Comparison of ENCODE assay signal across 8 cellular contexts in the genomic region with DNA sequence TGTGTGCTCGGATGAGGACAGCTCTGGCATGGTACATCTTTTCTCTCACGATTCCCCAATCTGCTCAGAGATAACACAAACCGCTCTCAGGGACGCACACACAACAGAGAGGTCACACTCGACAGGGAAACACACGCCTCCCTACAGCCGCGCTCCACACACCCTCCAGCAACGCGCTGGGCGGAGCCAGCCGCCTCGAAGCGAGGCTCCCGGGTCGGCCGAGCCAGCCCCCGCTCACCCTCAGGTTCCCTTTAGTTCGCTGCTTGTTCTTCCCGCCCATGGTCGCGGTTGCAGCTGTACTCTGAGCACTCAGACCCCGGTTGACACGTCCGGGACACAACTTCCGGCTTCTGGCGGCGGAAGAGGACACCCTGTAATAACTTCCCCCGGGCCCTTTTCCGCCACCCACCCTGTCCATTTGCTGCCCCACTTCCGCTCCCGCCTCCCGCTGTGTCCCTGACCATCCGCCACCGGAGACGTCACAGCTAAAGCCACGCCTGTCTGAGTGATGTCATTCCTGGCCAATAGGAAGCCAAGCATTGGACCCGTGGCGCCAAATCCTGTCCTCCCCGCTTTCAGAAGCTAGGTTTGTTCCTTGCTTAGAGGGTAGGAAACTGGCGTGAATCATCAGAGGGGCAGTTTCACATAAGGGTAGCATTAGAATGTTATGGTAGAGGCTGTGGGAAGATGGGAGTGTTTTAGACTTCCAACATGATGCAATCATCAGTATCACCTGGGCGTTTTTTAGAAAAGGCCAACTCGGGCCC. TPM values are rescaled to one million over a fixed set of nuclear protein-coding genes. Genes with fewer than 3 reads are reported as not detected.
DNase-seq lines count a peak whose midpoint lies in the region; ATAC-seq and TF ChIP-seq lines count a peak whose summit lies in the region.

Gene LTN1 (minus strand): TSS at position 352 of the 767 bp plus-strand sequence. CDS start 72 bp downstream, at position 280.

- H3K9ac ChIP-seq in DND-41 (ENCODE audit: low read depth, low read length): peak within 1 kb of the TSS; percentile 64
- peak within 1 kb of the TSS; percentile 89 for H3K9ac ChIP-seq in GM23248
- peak within 1 kb of the TSS; percentile 89 for H3K9ac ChIP-seq in fibroblast of lung (ENCODE audit: insufficient read depth, low read length)

- H3K9me3 Mint-ChIP-seq in activated T-helper 1 cell treated with anti-CD3 and anti-CD28 coated beads, Interleukin-12 subunit alpha, Interleukin-12 subunit beta, Interleukin-2, Interleukin-4 antibody, amounts not matched to agents 30 ng/mL and 10 ng/mL and 1 ng/mL, durations not matched to agents 14 hours and 24 hours and 36 hours: no peaks in the 10 kb centered on the region
- H3K9me3 Mint-ChIP-seq in naive thymus-derived CD4-positive, alpha-beta T cell: no peaks in the 10 kb centered on the region
- no peaks in the 10 kb centered on the region for H3K9me3 Mint-ChIP-seq in stimulated activated naive B cell treated with anti-CD40 and anti-IgM and Interleukin-4, amounts not matched to agents 10 μg/mL and 1 μg/mL and 100 μg/mL, for 72 hours

- in situ Hi-C loops in GM23248 (cut with MboI): no loop called here

- H3K27ac ChIP-seq in DND-41 (ENCODE audit: low read length) (peak within 1 kb of the TSS; percentile 83), GM23248 (peak within 1 kb of the TSS; percentile 90), fibroblast of lung (ENCODE audit: insufficient read depth, low read length) (peak within 1 kb of the TSS; percentile 87)
- peak within 1 kb of the TSS; percentile 87 for H3K27ac ChIP-seq in naive thymus-derived CD4-positive, alpha-beta T cell (ENCODE audit: low read depth, low read length)

- H3K27me3 ChIP-seq in DND-41 (ENCODE audit: insufficient read depth, low read length, poor library complexity): no peaks in the 10 kb centered on the region
- no peaks in the 10 kb centered on the region for H3K27me3 ChIP-seq in GM23248 (replicated peaks; ENCODE audit: insufficient read depth)
- H3K27me3 ChIP-seq in fibroblast of lung (ENCODE audit: control insufficient read depth, insufficient read depth, low read length): no peaks in the 10 kb centered on the region
- H3K27me3 ChIP-seq in naive thymus-derived CD4-positive, alpha-beta T cell (ENCODE audit: control insufficient read depth in 2 of 2, insufficient read depth in 2 of 2, low read length in 2 of 2): no peaks in the 10 kb centered on the region

- H2AFZ ChIP-seq in DND-41 (ENCODE audit: low read depth, low read length) (peak within 1 kb of the TSS; percentile 84), GM23248 (peak within 1 kb of the TSS; percentile 94), fibroblast of lung (ENCODE audit: low read length) (peak within 1 kb of the TSS; percentile 94)

- peaks cover 35% of the 10 kb centered on the region for H3K4me1 ChIP-seq in DND-41 (ENCODE audit: insufficient read depth, low read length)
- peaks cover 28% of the 10 kb centered on the region for H3K4me1 ChIP-seq in GM23248 (ENCODE audit: insufficient read depth)
- no peaks in the 10 kb centered on the region for H3K4me1 ChIP-seq in fibroblast of lung (ENCODE audit: control insufficient read depth, extremely low read depth, insufficient read depth, low read length)
- peaks cover 11 to 23% of the 10 kb centered on the region in 2 donors for H3K4me1 ChIP-seq in naive thymus-derived CD4-positive, alpha-beta T cell (ENCODE audit: control insufficient read depth in 2 of 2, insufficient read depth in 2 of 2, low read length in 2 of 2)

- H3K36me3 Mint-ChIP-seq in activated T-helper 1 cell treated with anti-CD3 and anti-CD28 coated beads, Interleukin-12 subunit alpha, Interleukin-12 subunit beta, Interleukin-2, Interleukin-4 antibody, amounts not matched to agents 30 ng/mL and 10 ng/mL and 1 ng/mL, durations not matched to agents 14 hours and 24 hours and 36 hours (ENCODE audit: low read depth): peaks cover 4% of the 10 kb centered on the region
- peaks cover 0 to 9% (median 5%) of the 10 kb centered on the region in 5 donors for H3K36me3 Mint-ChIP-seq in naive thymus-derived CD4-positive, alpha-beta T cell
- peaks cover 8 to 13% of the 10 kb centered on the region in 2 donors for H3K36me3 Mint-ChIP-seq in stimulated activated naive B cell treated with anti-CD40 and anti-IgM and Interleukin-4, amounts not matched to agents 10 μg/mL and 1 μg/mL and 100 μg/mL, for 72 hours

- H3K36me3 ChIP-seq in DND-41 (ENCODE audit: insufficient read depth, low read length) (peaks cover 6% of the 10 kb centered on the region; the same call in 1 of the 2 replicates), GM23248 (ENCODE audit: low read depth) (no peaks in the 10 kb centered on the region), fibroblast of lung (ENCODE audit: control insufficient read depth, insufficient read depth, low read length) (no peaks in the 10 kb centered on the region)
- H3K36me3 ChIP-seq in naive thymus-derived CD4-positive, alpha-beta T cell (ENCODE audit: control insufficient read depth in 2 of 3, insufficient read depth in 3 of 3, low read length in 3 of 3): peaks cover 0 to 6% (median 0%) of the 10 kb centered on the region in 3 experiments

- CTCF ChIA-PET in naive thymus-derived CD4-positive, alpha-beta T cell (lab: Charles Lee): no interaction called here

- H3K4me1 Mint-ChIP-seq in activated T-helper 1 cell treated with anti-CD3 and anti-CD28 coated beads, Interleukin-12 subunit alpha, Interleukin-12 subunit beta, Interleukin-2, Interleukin-4 antibody, amounts not matched to agents 30 ng/mL and 10 ng/mL and 1 ng/mL, durations not matched to agents 14 hours and 24 hours and 36 hours (ENCODE audit: low read depth): peaks cover 47% of the 10 kb centered on the region
- peaks cover 26 to 58% (median 42%) of the 10 kb centered on the region in 7 donors for H3K4me1 Mint-ChIP-seq in naive thymus-derived CD4-positive, alpha-beta T cell
- H3K4me1 Mint-ChIP-seq in stimulated activated naive B cell treated with anti-CD40 and anti-IgM and Interleukin-4, amounts not matched to agents 10 μg/mL and 1 μg/mL and 100 μg/mL, for 72 hours: peaks cover 17 to 40% of the 10 kb centered on the region in 2 donors

- H3K9me2 ChIP-seq in GM23248 (ENCODE audit: insufficient read depth): no peaks in the 10 kb centered on the region

- H3K9me3 ChIP-seq in DND-41 (ENCODE audit: insufficient read depth, low read length, severe bottlenecking): no peaks in the 10 kb centered on the region
- H3K9me3 ChIP-seq in GM23248 (ENCODE audit: low read depth): no peaks in the 10 kb centered on the region
- H3K9me3 ChIP-seq in fibroblast of lung (ENCODE audit: control insufficient read depth, insufficient read depth, low read depth, low read length): no peaks in the 10 kb centered on the region
- H3K9me3 ChIP-seq in naive thymus-derived CD4-positive, alpha-beta T cell (ENCODE audit: control insufficient read depth in 2 of 3, low read length in 3 of 3): no peaks in the 10 kb centered on the region

- peak; percentile 99 for DNase-seq in DND-41
- peak; percentile 99 for DNase-seq in GM23248
- peak; percentile 98 to 99 for DNase-seq in Kasumi-1 (lab: John Stamatoyannopoulos, UW)
- DNase-seq in RPMI7951 (ENCODE audit: low read depth): peak; percentile 99
- DNase-seq in activated T-helper 1 cell treated with anti-CD3 and anti-CD28 coated beads, Interleukin-12 subunit alpha, Interleukin-12 subunit beta, Interleukin-2, Interleukin-4 antibody, amounts not matched to agents 30 ng/mL and 10 ng/mL and 1 ng/mL, durations not matched to agents 14 hours and 24 hours and 36 hours (ENCODE audit: low spot score): peak; percentile 98
- peak; percentile 99 to 100 for DNase-seq in fibroblast of lung (ENCODE audit: low read depth in 2 of 2)
- peak; percentile 91 to 99 (median 98) for DNase-seq in naive thymus-derived CD4-positive, alpha-beta T cell
- peak; percentile 99 for DNase-seq in stimulated activated naive B cell treated with anti-CD40 and anti-IgM and Interleukin-4, amounts not matched to agents 10 μg/mL and 1 μg/mL and 100 μg/mL, for 72 hours

- H3K4me3 Mint-ChIP-seq in activated T-helper 1 cell treated with anti-CD3 and anti-CD28 coated beads, Interleukin-12 subunit alpha, Interleukin-12 subunit beta, Interleukin-2, Interleukin-4 antibody, amounts not matched to agents 30 ng/mL and 10 ng/mL and 1 ng/mL, durations not matched to agents 14 hours and 24 hours and 36 hours: peak within 1 kb of the TSS; percentile 97
- peak within 1 kb of the TSS; percentile 89 to 99 (median 94) for H3K4me3 Mint-ChIP-seq in naive thymus-derived CD4-positive, alpha-beta T cell
- peak within 1 kb of the TSS; percentile 91 to 97 for H3K4me3 Mint-ChIP-seq in stimulated activated naive B cell treated with anti-CD40 and anti-IgM and Interleukin-4, amounts not matched to agents 10 μg/mL and 1 μg/mL and 100 μg/mL, for 72 hours

- H3F3A ChIP-seq in GM23248 (ENCODE audit: insufficient read depth): peaks cover 7% of the 10 kb centered on the region; the same call in 1 of the 2 replicates

- peak within 1 kb of the TSS; percentile 97 for H3K27ac Mint-ChIP-seq in activated T-helper 1 cell treated with anti-CD3 and anti-CD28 coated beads, Interleukin-12 subunit alpha, Interleukin-12 subunit beta, Interleukin-2, Interleukin-4 antibody, amounts not matched to agents 30 ng/mL and 10 ng/mL and 1 ng/mL, durations not matched to agents 14 hours and 24 hours and 36 hours
- H3K27ac Mint-ChIP-seq in naive thymus-derived CD4-positive, alpha-beta T cell: peak within 1 kb of the TSS; percentile 94 to 99 (median 98)
- H3K27ac Mint-ChIP-seq in stimulated activated naive B cell treated with anti-CD40 and anti-IgM and Interleukin-4, amounts not matched to agents 10 μg/mL and 1 μg/mL and 100 μg/mL, for 72 hours: peak within 1 kb of the TSS; percentile 96

- 2 to 3% methylated on average over 40 to 43 of the region's 43 CpGs for WGBS in GM23248 (ENCODE audit: low coverage in 1 of 2, low lambda C conversion rate in 2 of 2, missing lambda C conversion rate in 2 of 2), 2 experiments

- intact Hi-C loops in activated T-helper 1 cell treated with anti-CD3 and anti-CD28 coated beads, Interleukin-12 subunit alpha, Interleukin-12 subunit beta, Interleukin-2, Interleukin-4 antibody, amounts not matched to agents 30 ng/mL and 10 ng/mL and 1 ng/mL, durations not matched to agents 14 hours and 24 hours and 36 hours (cut with micrococcal nuclease): loop anchor here (1.0 to 2.0 kb wide), 8 partner anchors 10 to 308 kb away; partner anchors contain the start of genes CCT8 and USP16
- intact Hi-C loops in naive thymus-derived CD4-positive, alpha-beta T cell (cut with micrococcal nuclease): loop anchor here (1.0 to 10.0 kb wide), 9 partner anchors 10 to 382 kb away; partner anchors contain the start of genes BACH1 (in 2 of the 2), CCT8 (in 2 of the 2), USP16 (in 2 of the 2) and RWDD2B (in 1 of the 2)

- H3K4me2 ChIP-seq in DND-41 (ENCODE audit: insufficient read depth, low read length) (peak within 1 kb of the TSS; percentile 78), GM23248 (ENCODE audit: unreplicated experiment) (peak within 1 kb of the TSS; percentile 95), fibroblast of lung (ENCODE audit: extremely low read depth, insufficient read depth, low read length) (peak within 1 kb of the TSS; percentile 98)

- ATAC-seq in DND-41 (ENCODE audit: insufficient read depth, low read depth): peak; percentile 92
- ATAC-seq in naive thymus-derived CD4-positive, alpha-beta T cell: peak; percentile 98
- ATAC-seq in stimulated activated naive B cell treated with anti-CD40 and anti-IgM and Interleukin-4, amounts not matched to agents 10 μg/mL and 1 μg/mL and 100 μg/mL, for 72 hours (replicated peaks): peak; percentile 95

- H3K4me3 ChIP-seq in DND-41 (ENCODE audit: low read depth in 1 of 2, low read length in 2 of 2) (peak within 1 kb of the TSS; percentile 67 to 80), GM23248 (peak within 1 kb of the TSS; percentile 88), fibroblast of lung (replicated peaks in 1 of 4; ENCODE audit: control extremely low read depth in 1 of 4, insufficient read depth in 1 of 4, low read depth in 3 of 4, low read length in 4 of 4) (peak within 1 kb of the TSS; percentile 63 to 99 (median 81))
- H3K4me3 ChIP-seq in naive thymus-derived CD4-positive, alpha-beta T cell (ENCODE audit: low read length): peak within 1 kb of the TSS; percentile 86

- H4K20me1 ChIP-seq in DND-41 (ENCODE audit: insufficient read depth, low read length) (no peaks in the 10 kb centered on the region), GM23248 (ENCODE audit: insufficient read depth) (no peaks in the 10 kb centered on the region), fibroblast of lung (ENCODE audit: control insufficient read depth, extremely low read depth, insufficient read depth, low read length) (no peaks in the 10 kb centered on the region)

- POLR2A ChIA-PET in naive thymus-derived CD4-positive, alpha-beta T cell (lab: Charles Lee): interaction anchor here (0.5 to 3.6 kb wide), 18 partner anchors 8 to 457 kb away, joined by 3 to 97 read pairs (median 6); partner anchors contain the start of genes CCT8, RWDD2B and USP16

- peaks cover 49% of the 10 kb centered on the region for H3K79me2 ChIP-seq in DND-41 (ENCODE audit: insufficient read depth, low read length)
- H3K79me2 ChIP-seq in GM23248 (ENCODE audit: insufficient read depth): peaks cover 49% of the 10 kb centered on the region
- H3K79me2 ChIP-seq in fibroblast of lung (ENCODE audit: control insufficient read depth, insufficient read depth, low read length): peaks cover 36% of the 10 kb centered on the region

- TF ChIP-seq CTCF in DND-41 (IDR thresholded peaks at IDR 0.05; ENCODE audit: borderline replicate concordance, extremely low read depth, low read length, poor library complexity, severe bottlenecking) (no peak), fibroblast of lung (conservative IDR thresholded peaks at IDR 0.05 in 1 of 2, IDR thresholded peaks at IDR 0.05 in 1 of 2; ENCODE audit: low read depth in 1 of 2, low read length in 2 of 2) (no peak)

- H3K27me3 Mint-ChIP-seq in activated T-helper 1 cell treated with anti-CD3 and anti-CD28 coated beads, Interleukin-12 subunit alpha, Interleukin-12 subunit beta, Interleukin-2, Interleukin-4 antibody, amounts not matched to agents 30 ng/mL and 10 ng/mL and 1 ng/mL, durations not matched to agents 14 hours and 24 hours and 36 hours (ENCODE audit: insufficient read depth): no peaks in the 10 kb centered on the region
- H3K27me3 Mint-ChIP-seq in naive thymus-derived CD4-positive, alpha-beta T cell: no peaks in the 10 kb centered on the region
- H3K27me3 Mint-ChIP-seq in stimulated activated naive B cell treated with anti-CD40 and anti-IgM and Interleukin-4, amounts not matched to agents 10 μg/mL and 1 μg/mL and 100 μg/mL, for 72 hours: no peaks in the 10 kb centered on the region

RNA-seq across cellular contexts. Expression of gene LTN1, which starts in this region (rescaled TPM):
- 20.4 and 26.0 TPM in 2 replicates for total RNA-seq in GM23248 (2014; rRNA removed; shearing (Covaris generic))
- 14.7 and 16.8 TPM in 2 replicates for polyA plus RNA-seq in GM23248 (2016; fragmentation: Nextera tagmentation; extraction: Ambion mirVana)
- 20.6 and 23.1 TPM in 2 replicates for total RNA-seq in RPMI7951 (2014; rRNA removed; shearing (Covaris generic))
- 25.6 and 28.4 TPM in 2 replicates for total RNA-seq in activated T-helper 1 cell treated with anti-CD3 and anti-CD28 coated beads, Interleukin-12 subunit alpha, Interleukin-12 subunit beta, Interleukin-2, Interleukin-4 antibody, amounts not matched to agents 30 ng/mL and 10 ng/mL and 1 ng/mL, durations not matched to agents 14 hours and 24 hours and 36 hours
- total RNA-seq in fibroblast of lung: 20.8 and 22.3 TPM in 2 replicates
- polyA plus RNA-seq in fibroblast of lung: 10.4 and 12.6 TPM in 2 replicates
- 7.8 and 9.8 TPM in 2 replicates for polyA plus RNA-seq in fibroblast of lung (2012)
- 2.0 and 7.4 TPM in 2 replicates for polyA minus RNA-seq in fibroblast of lung (ENCODE audit: low replicate concordance)
- total RNA-seq in naive thymus-derived CD4-positive, alpha-beta T cell: 10 to 100 TPM; 27.3 to 36.3 (median 31.3) TPM
- polyA plus RNA-seq in naive thymus-derived CD4-positive, alpha-beta T cell: 10 to 100 TPM; 18.9 to 20.5 TPM

Comparison
In these comparisons a context has a peak if more than half of its experiments do, and no peak if none do; other contexts are left out.
1. Peak in every context shown above with its lines: DNase-seq, ATAC-seq, H3K4me3 ChIP-seq and H3K27ac ChIP-seq.